8 cellular contexts compared by ENCODE assay signal in genomic region chr18:811192-812122, GRCh38. TPM values are rescaled to one million over a fixed set of nuclear protein-coding genes. Genes with fewer than 3 reads are reported as not detected.
DNase-seq lines count a peak whose midpoint lies in the region; ATAC-seq and TF ChIP-seq lines count a peak whose summit lies in the region.

No MANE protein-coding gene starts in this region.

- no peak overlapping the region for H3K27ac ChIP-seq in OCI-LY1 (ENCODE audit: low read depth, low read length, poor library complexity, severe bottlenecking)
- peak overlapping the region; percentile 86 to 95 (median 94) for H3K27ac ChIP-seq in right lobe of liver
- peak overlapping the region; percentile 93 to 94 for H3K27ac ChIP-seq in testis

- peak overlapping the region; percentile 76 for H3K4me2 ChIP-seq in OCI-LY1 (ENCODE audit: low read length)

- intact Hi-C loops in right lobe of liver (cut with DNase I) = no loop called here
- intact Hi-C loops in testis (cut with DNase I; ENCODE audit: low total_unique reads) = no loop called here

- WGBS in right lobe of liver (ENCODE audit: insufficient coverage, low coverage, low lambda C conversion rate, missing lambda C conversion rate) = 2% methylated on average over 23 of the region's 58 CpGs
- WGBS in testis, 2 donors = 1% methylated on average over 19 to 56 of the region's 58 CpGs

- no peak overlapping the region for H2AFZ ChIP-seq in OCI-LY1 (ENCODE audit: low read length)

- peak; percentile 28 for ATAC-seq in HG02623 (IDR thresholded peaks at IDR 0.05; ENCODE audit: unreplicated experiment)
- ATAC-seq in right lobe of liver = peak in 3 of 4 donors; percentile 20 to 54 (median 44)

- H4K20me1 ChIP-seq in OCI-LY1 (ENCODE audit: insufficient read depth, low read length) = no peaks in the 10 kb centered on the region

- H3K27me3 ChIP-seq in OCI-LY1 (ENCODE audit: insufficient read depth, low read length) (no peaks in the 10 kb centered on the region), right lobe of liver (no peaks in the 10 kb centered on the region), testis (no peaks in the 10 kb centered on the region)

- no peak for TF ChIP-seq CTCF in OCI-LY1 (IDR thresholded peaks at IDR 0.05; ENCODE audit: low read length)
- no peak for TF ChIP-seq CTCF in choroid plexus epithelial cell (conservative IDR thresholded peaks at IDR 0.05; ENCODE audit: low read depth, low read length)
- no peak for TF ChIP-seq CTCF in right lobe of liver (IDR thresholded peaks at IDR 0.05)
- TF ChIP-seq CTCF in testis (IDR thresholded peaks at IDR 0.05) = no peak

- TF ChIP-seq POLR2A in right lobe of liver (IDR thresholded peaks at IDR 0.05) = no peak
- TF ChIP-seq POLR2A in testis (IDR thresholded peaks at IDR 0.05) = no peak

- H3K4me3 ChIP-seq in OCI-LY1 (ENCODE audit: low read depth, low read length, poor library complexity, severe bottlenecking) (peak overlapping the region; percentile 71), choroid plexus epithelial cell (ENCODE audit: low read depth, low read length) (peak overlapping the region; percentile 93), right lobe of liver (peak overlapping the region; percentile 67 to 91 (median 88)), testis (peak overlapping the region; percentile 82 to 84)

- H3K4me1 ChIP-seq in OCI-LY1 (ENCODE audit: insufficient read depth, low read length, severe bottlenecking) (peaks cover 13% of the 10 kb centered on the region), right lobe of liver (peaks cover 0 to 21% (median 4%) of the 10 kb centered on the region in 4 donors), testis (peaks cover 18% of the 10 kb centered on the region)

- H3K36me3 ChIP-seq in OCI-LY1 (ENCODE audit: insufficient read depth, low read length) = no peaks in the 10 kb centered on the region
- no peaks in the 10 kb centered on the region for H3K36me3 ChIP-seq in right lobe of liver
- no peaks in the 10 kb centered on the region for H3K36me3 ChIP-seq in testis (ENCODE audit: low read depth, missing control alignments)

- DNase-seq in activated T-cell treated with anti-CD3 and anti-CD28 coated beads for 48 hours (ENCODE audit: low read depth) (peak; percentile 6), activated T-cell treated with anti-CD3 and anti-CD28 coated beads for 4 hours (no peak), choroid plexus epithelial cell (ENCODE audit: low read depth) (peak; percentile 32), right lobe of liver (peak in 2 of 3 donors; percentile 66 to 68), testis (peak; percentile 45), foreskin melanocyte (no peak)

- H3K9me2 ChIP-seq in OCI-LY1 (ENCODE audit: low read depth, low read length) = no peaks in the 10 kb centered on the region

- H3K9me3 ChIP-seq in OCI-LY1 (ENCODE audit: low read length) = no peaks in the 10 kb centered on the region
- no peaks in the 10 kb centered on the region for H3K9me3 ChIP-seq in right lobe of liver
- H3K9me3 ChIP-seq in testis = no peaks in the 10 kb centered on the region

- H3F3A ChIP-seq in OCI-LY1 (ENCODE audit: insufficient read depth, low read length) = no peaks in the 10 kb centered on the region

- no peaks in the 10 kb centered on the region for H3K79me2 ChIP-seq in OCI-LY1 (ENCODE audit: insufficient read depth, low read length)

- peak overlapping the region; percentile 57 for H3K9ac ChIP-seq in OCI-LY1 (ENCODE audit: low read length)

RNA-seq across cellular contexts. Expression of gene YES1, which starts 0.6 kb away (rescaled TPM):
- total RNA-seq in right lobe of liver = 10 to 100 TPM; 30.6 to 79.8 (median 43.2) TPM
- 100 to 1,000 TPM; 193 to 228 TPM for total RNA-seq in testis
- 31.8 TPM for polyA plus RNA-seq in testis (ENCODE audit: insufficient read depth, low read depth, low replicate concordance)

Comparison
In these comparisons a context has a peak if more than half of its experiments do, and no peak if none do; other contexts are left out.
1. DNase-seq: peak in activated T-cell treated with anti-CD3 and anti-CD28 coated beads for 48 hours (single experiment), choroid plexus epithelial cell (single experiment), right lobe of liver (2 of 3) and testis (single experiment); none in activated T-cell treated with anti-CD3 and anti-CD28 coated beads for 4 hours (single experiment) and foreskin melanocyte (single experiment).
2. Peak in every context shown above with its lines, with median percentiles within 50 percentile points of each other: H3K4me3 ChIP-seq.